26 cellular contexts compared by ENCODE assay signal in the genomic region with DNA sequence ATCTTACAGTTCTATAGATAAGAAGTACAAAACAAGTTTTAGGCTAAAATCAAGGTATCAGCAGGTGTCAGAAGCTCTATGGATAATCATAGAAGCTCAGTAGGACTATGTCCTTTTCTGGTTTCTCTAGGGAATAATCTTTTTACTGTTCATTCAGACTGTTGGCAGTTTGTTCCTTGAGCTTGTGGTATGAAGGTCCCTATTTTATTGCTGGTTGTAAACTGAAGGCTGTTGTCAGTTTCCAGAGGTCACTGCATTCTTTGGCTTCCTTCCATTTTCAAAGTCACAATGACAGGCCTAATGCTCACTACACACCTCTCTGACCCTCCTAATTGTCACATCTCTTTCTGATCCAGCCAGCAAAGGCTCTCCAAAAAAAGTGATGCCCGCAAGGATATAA.
"Had no signal": no experiment of that assay in that cellular context is flagged by ENCODE, and none has a peak within 500 bp of the region (broad histone marks: within the 10 kb centered on the region; RNA-seq: fewer than 3 reads in every experiment).

No MANE protein-coding gene starts in this region.

- H2AFZ ChIP-seq: neural progenitor cell, parathyroid adenoma had no signal

- ATAC-seq: naive thymus-derived CD8-positive, alpha-beta T cell; natural killer cell treated with Interleukin-12 subunit alpha and Interleukin-12 subunit beta and Interleukin-15 and Interleukin-18, amount 100 ng/mL, for 72 hours; psoas muscle; right cardiac atrium; right lobe of liver; stimulated activated memory B cell treated with anti-CD40 and anti-IgM and Interleukin-4, amounts not matched to agents 10 μg/mL and 1 μg/mL and 100 μg/mL, for 72 hours; upper lobe of right lung had no signal

- H3K79me2 ChIP-seq: parathyroid adenoma had no signal

- H3K27ac ChIP-seq: neural progenitor cell, ovary, parathyroid adenoma, psoas muscle, right lobe of liver, sigmoid colon, spleen, stomach, tibial artery, transverse colon, upper lobe of right lung, uterus had no signal

- H3K4me1 ChIP-seq: neural progenitor cell, parathyroid adenoma, psoas muscle, right lobe of liver, sigmoid colon, spleen, stomach, tibial artery, upper lobe of right lung, uterus had no signal

- H3K4me3 ChIP-seq: neural progenitor cell, ovary, psoas muscle, right lobe of liver, sigmoid colon, smooth muscle cell, spleen, stomach, tibial artery, transverse colon, upper lobe of right lung, uterus had no signal

- H3K9ac ChIP-seq: neural progenitor cell, parathyroid adenoma had no signal

- H3K9me3 ChIP-seq: ovary, psoas muscle, right lobe of liver, sigmoid colon, uterus had no signal

- DNase-seq: naive B cell; naive thymus-derived CD8-positive, alpha-beta T cell; occipital lobe; ovary; posterior cingulate gyrus; psoas muscle; right cardiac atrium; right lobe of liver; sigmoid colon; spleen; stimulated activated CD4-positive, alpha-beta T cell treated with anti-CD3 and anti-CD28 coated beads, Interleukin-12 subunit alpha, Interleukin-12 subunit beta, amount 100 ng/mL, for 4 hours; stimulated activated CD4-positive, alpha-beta T cell treated with anti-CD3 and anti-CD28 coated beads, Interleukin-1b, Interleukin-23, amount 100 ng/mL, for 48 hours; stimulated activated CD4-positive, alpha-beta T cell treated with anti-CD3 and anti-CD28 coated beads, Interleukin-4, amount 100 ng/mL, for 1 hour; stimulated activated CD4-positive, alpha-beta T cell treated with anti-CD3 and anti-CD28 coated beads, Interleukin-4, amount 100 ng/mL, for 4 hours; stimulated activated CD8-positive, alpha-beta memory T cell treated with anti-CD3 and anti-CD28 coated beads, Interleukin-4, amount 100 ng/mL, for 48 hours; stimulated activated naive CD4-positive, alpha-beta T cell; stomach; tibial artery; transverse colon; upper lobe of right lung; uterus had no signal

- H3K4me2 ChIP-seq: neural progenitor cell, smooth muscle cell had no signal

- H3K27me3 ChIP-seq: neural progenitor cell, ovary, right lobe of liver, sigmoid colon, spleen, stomach, tibial artery, transverse colon, upper lobe of right lung, uterus had no signal

- H3K36me3 ChIP-seq: neural progenitor cell, ovary, right lobe of liver, sigmoid colon, spleen, stomach, tibial artery, transverse colon, upper lobe of right lung, uterus had no signal
